In genomic region chr14:72599579-72600470, GRCh38 we compare ENCODE assay signal across 20 cellular contexts.
A peak's percentile ranks its signal among the peaks of the same experiment; 100 is the strongest.
DNase-seq lines count a peak whose midpoint lies in the region; ATAC-seq, FAIRE-seq and TF ChIP-seq lines count a peak whose summit lies in the region.
"Had no signal": no experiment of that assay in that cellular context is flagged by ENCODE, and none has a peak within 500 bp of the region (broad histone marks: within the 10 kb centered on the region; RNA-seq: fewer than 3 reads in every experiment).

No MANE protein-coding gene starts in this region.

- H2AFZ ChIP-seq in Loucy (ENCODE audit: low read length) (no peak overlapping the region), astrocyte (ENCODE audit: low read depth, low read length) (peak overlapping the region; percentile 39)

- no peaks in the 10 kb centered on the region for H3K36me3 ChIP-seq in Loucy (ENCODE audit: insufficient read depth, low read length)
- H3K36me3 ChIP-seq in astrocyte (ENCODE audit: insufficient read depth, low read length) = no peaks in the 10 kb centered on the region
- H3K36me3 ChIP-seq in tibial nerve = no peaks in the 10 kb centered on the region
- H3K36me3 ChIP-seq: colonic mucosa, gastrocnemius medialis, HAP-1, MG63 had no signal

- H3K4me3 ChIP-seq in Loucy (ENCODE audit: low read length, poor library complexity, severe bottlenecking) = peak overlapping the region; percentile 52
- no peak overlapping the region for H3K4me3 ChIP-seq in astrocyte (ENCODE audit: insufficient read depth, low read depth, low read length)
- no peak overlapping the region for H3K4me3 ChIP-seq in tibial nerve
- H3K4me3 ChIP-seq: colonic mucosa, gastrocnemius medialis, HAP-1, lung, MG63 had no signal

- H3K4me1 Mint-ChIP-seq in astrocyte (ENCODE audit: low read depth, unreplicated experiment) (peaks cover 17% of the 10 kb centered on the region), nephron (peaks cover 31% of the 10 kb centered on the region)

- H4K20me1 ChIP-seq in Loucy (ENCODE audit: insufficient read depth, low read length, poor library complexity, severe bottlenecking) (no peaks in the 10 kb centered on the region), astrocyte (ENCODE audit: insufficient read depth, low read length) (no peaks in the 10 kb centered on the region)

- peaks cover 71% of the 10 kb centered on the region for H3K4me1 ChIP-seq in Loucy (ENCODE audit: insufficient read depth, low read length, poor library complexity, severe bottlenecking)
- H3K4me1 ChIP-seq in astrocyte (ENCODE audit: insufficient read depth, low read length) = peaks cover 6% of the 10 kb centered on the region
- H3K4me1 ChIP-seq in foreskin keratinocyte = no peaks in the 10 kb centered on the region
- H3K4me1 ChIP-seq in tibial nerve = no peaks in the 10 kb centered on the region
- H3K4me1 ChIP-seq: Caco-2, colonic mucosa, gastrocnemius medialis, HAP-1 had no signal

- H3K27ac Mint-ChIP-seq in astrocyte (ENCODE audit: unreplicated experiment) (no peak overlapping the region), nephron (peak overlapping the region; percentile 84 to 92 (median 85))

- H3K9ac ChIP-seq in Loucy (ENCODE audit: low read depth, low read length, poor library complexity, severe bottlenecking) (peak overlapping the region; percentile 64), astrocyte (ENCODE audit: low read length) (no peak overlapping the region)

- 0 out of 2 replicates have a peak, but pooled peaks cover 2% of the 10 kb centered on the region for H3F3A ChIP-seq in Loucy (ENCODE audit: low read depth)

- H3K36me3 Mint-ChIP-seq in astrocyte (ENCODE audit: low read depth, unreplicated experiment) (no peaks in the 10 kb centered on the region), nephron (ENCODE audit: low read depth) (no peaks in the 10 kb centered on the region)

- no peak for ATAC-seq in foreskin keratinocyte
- ATAC-seq: gastrocnemius medialis, Panc1 had no signal

- H3K4me2 ChIP-seq in Loucy (ENCODE audit: low read depth, low read length, poor library complexity, severe bottlenecking) (peak overlapping the region; percentile 58), astrocyte (ENCODE audit: low read length) (no peak overlapping the region)

- no peaks in the 10 kb centered on the region for H3K9me3 ChIP-seq in Loucy (ENCODE audit: insufficient read depth, low read depth, low read length)
- H3K9me3 ChIP-seq in astrocyte (ENCODE audit: insufficient read depth, low read depth, low read length) = no peaks in the 10 kb centered on the region
- H3K9me3 ChIP-seq in tibial nerve = no peaks in the 10 kb centered on the region
- H3K9me3 ChIP-seq: Caco-2, colonic mucosa, gastrocnemius medialis, HAP-1, MG63 had no signal

- FAIRE-seq in astrocyte (lab: Jason Lieb, UNC) = no peak
- FAIRE-seq: G401.6 had no signal

- WGBS in tibial nerve, 2 donors = 61 to 70% methylated on average over 16 of the region's 16 CpGs

- H3K9me2 ChIP-seq in Loucy (replicated peaks; ENCODE audit: low read depth, low read length) = no peaks in the 10 kb centered on the region

- no peak for TF ChIP-seq EP300 in tibial nerve (IDR thresholded peaks at IDR 0.05)

- H3K27me3 Mint-ChIP-seq in astrocyte (ENCODE audit: low read depth, unreplicated experiment) = peaks cover 11% of the 10 kb centered on the region
- peaks cover 13% of the 10 kb centered on the region for H3K27me3 Mint-ChIP-seq in nephron (ENCODE audit: low read depth)

- H3K27me3 ChIP-seq in Loucy (ENCODE audit: insufficient read depth, low read length, poor library complexity, severe bottlenecking) (no peaks in the 10 kb centered on the region), astrocyte (ENCODE audit: insufficient read depth, low read length) (no peaks in the 10 kb centered on the region), foreskin keratinocyte (peaks cover 6% of the 10 kb centered on the region), tibial nerve (no peaks in the 10 kb centered on the region)
- H3K27me3 ChIP-seq: colonic mucosa, gastrocnemius medialis, MG63 had no signal

- no peak for TF ChIP-seq POLR2A in tibial nerve (IDR thresholded peaks at IDR 0.05)

- H3K9me3 Mint-ChIP-seq in astrocyte (ENCODE audit: unreplicated experiment) (peaks cover 2% of the 10 kb centered on the region), nephron (no peaks in the 10 kb centered on the region)

- TF ChIP-seq CTCF in Loucy (conservative IDR thresholded peaks at IDR 0.05; ENCODE audit: low read length) (no peak), astrocyte (IDR thresholded peaks at IDR 0.05; ENCODE audit: insufficient read depth, low read depth, low read length) (no peak), nephron (IDR thresholded peaks at IDR 0.05; ENCODE audit: unreplicated experiment in 3 of 3) (no peak), foreskin keratinocyte (conservative IDR thresholded peaks at IDR 0.05) (no peak), tibial nerve (IDR thresholded peaks at IDR 0.05) (no peak)

- no peaks in the 10 kb centered on the region for H3K79me2 ChIP-seq in Loucy (ENCODE audit: insufficient read depth, low read length)
- H3K79me2 ChIP-seq in astrocyte (ENCODE audit: insufficient read depth, low read length) = no peaks in the 10 kb centered on the region

- H3K4me3 Mint-ChIP-seq in astrocyte (ENCODE audit: unreplicated experiment) (no peak overlapping the region), nephron (no peak overlapping the region)

- DNase-seq in CMK (ENCODE audit: low read depth) = peak; percentile 54
- no peak for DNase-seq in astrocyte (ENCODE audit: low read depth)
- no peak for DNase-seq in T1000 (lab: John Stamatoyannopoulos, UW)
- DNase-seq in foreskin keratinocyte = no peak
- no peak for DNase-seq in pons (ENCODE audit: low spot score)
- DNase-seq in tibial nerve (ENCODE audit: low spot score in 2 of 2) = no peak
- DNase-seq: activated gamma-delta T cell, anterior cingulate cortex, Caco-2, colonic mucosa, gastrocnemius medialis, MG63, NCI-H2029, NCI-H510A treated with DMSO at 0.1 percent for 48 hours had no signal

- H3K27ac ChIP-seq in astrocyte (ENCODE audit: low read depth, low read length) (no peak overlapping the region), foreskin keratinocyte (no peak overlapping the region), tibial nerve (no peak overlapping the region)
- H3K27ac ChIP-seq: colonic mucosa, gastrocnemius medialis had no signal
